ENCODE assay signal across 26 cellular contexts in the genomic region with DNA sequence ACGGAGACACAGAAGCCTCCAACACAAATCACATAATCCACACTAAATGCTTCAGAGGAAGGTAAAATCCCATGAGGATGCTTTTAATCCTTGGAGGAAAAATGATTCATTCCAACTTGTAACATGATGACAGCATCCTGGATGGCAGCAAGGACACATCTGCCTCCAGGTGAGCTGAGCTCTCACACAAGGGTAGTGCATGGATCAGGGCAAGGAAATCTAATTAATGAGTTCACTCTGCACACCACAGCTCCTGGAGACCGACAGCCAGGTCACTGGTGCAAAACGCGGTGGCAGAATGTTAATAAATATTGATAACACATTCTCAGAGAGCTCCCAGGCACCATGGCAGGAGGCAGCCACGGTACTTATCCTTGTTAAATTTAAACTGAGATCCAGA. TPM values are rescaled to one million over a fixed set of nuclear protein-coding genes. Genes with fewer than 3 reads are reported as not detected.
DNase-seq lines count a peak whose midpoint lies in the region; ATAC-seq and TF ChIP-seq lines count a peak whose summit lies in the region.
"Had no signal": no experiment of that assay in that cellular context is flagged by ENCODE, and none has a peak within 500 bp of the region (broad histone marks: within the 10 kb centered on the region; RNA-seq: fewer than 3 reads in every experiment).

No MANE protein-coding gene starts in this region.

- H3K4me1 Mint-ChIP-seq in CD4-positive, alpha-beta T cell (ENCODE audit: low read depth), result peaks cover 38% of the 10 kb centered on the region
- peaks cover 22 to 31% of the 10 kb centered on the region in 2 experiments for H3K4me1 Mint-ChIP-seq in H9
- peaks cover 23% of the 10 kb centered on the region for H3K4me1 Mint-ChIP-seq in T-helper 17 cell
- peaks cover 19% of the 10 kb centered on the region for H3K4me1 Mint-ChIP-seq in mesothelial cell of epicardium

- H3K36me3 Mint-ChIP-seq in CD4-positive, alpha-beta T cell (ENCODE audit: low read depth), result peaks cover 79% of the 10 kb centered on the region
- H3K36me3 Mint-ChIP-seq in H9 (ENCODE audit: insufficient read depth in 1 of 3, low read depth in 3 of 3) (peaks cover 5 to 33% (median 28%) of the 10 kb centered on the region in 3 experiments; a peak in 6 of 7 replicates), T-helper 17 cell (ENCODE audit: low read depth) (peaks cover 2% of the 10 kb centered on the region), mesothelial cell of epicardium (peaks cover 7% of the 10 kb centered on the region)

- no CpG with 5 or more reads among the region's 5 CpGs for WGBS in H9 (ENCODE audit: extremely low coverage, insufficient read length, low lambda C conversion rate)

- no peak for ATAC-seq in CD4-positive, alpha-beta T cell (ENCODE audit: poor library complexity)
- no peak for ATAC-seq in T-helper 17 cell
- ATAC-seq: activated CD8-positive, alpha-beta memory T cell treated with anti-CD3 and anti-CD28 coated beads, Interleukin-2, amount 10 ng/mL, durations not matched to agents 7 days and 5 days; HepG2; pancreas; stimulated activated naive CD8-positive, alpha-beta T cell treated with anti-CD3 and anti-CD28 coated beads, Interleukin-15, Interleukin-2, amounts not matched to agents 100 U/mL and 50 U/mL, for 24 hours had no signal

- H2BK12ac ChIP-seq in H9 (ENCODE audit: insufficient read length, low read depth, low read length), result no peak overlapping the region

- H4K91ac ChIP-seq in H9 (ENCODE audit: insufficient read length, low read depth, low read length), result no peak overlapping the region

- DNase-seq in CD4-positive, alpha-beta T cell, result no peak
- DNase-seq in H9 (no peak), T-helper 17 cell (no peak), mesothelial cell of epicardium (ENCODE audit: low spot score in 2 of 2, unreplicated experiment in 2 of 2) (no peak), GDM1 (lab: John Stamatoyannopoulos, UW) (no peak)
- no peak for DNase-seq in activated CD8-positive, alpha-beta memory T cell treated with anti-CD3 and anti-CD28 coated beads, Interleukin-2, amount 50 U/mL, for 48 hours
- DNase-seq in stimulated activated CD4-positive, alpha-beta T cell treated with anti-CD3 and anti-CD28 coated beads, Interleukin-1b, Interleukin-23, amount 100 ng/mL, for 48 hours, result no peak
- DNase-seq: activated CD4-positive, alpha-beta T cell treated with anti-CD3 and anti-CD28 coated beads, Interleukin-2, amount 50 U/mL, for 4 hours; activated CD8-positive, alpha-beta memory T cell treated with anti-CD3 and anti-CD28 coated beads, Interleukin-2, amount 10 ng/mL, durations not matched to agents 7 days and 5 days; activated naive CD4-positive, alpha-beta T cell treated with anti-CD3 and anti-CD28 coated beads, Interleukin-2, amount 50 U/mL, for 16 hours; brain microvascular endothelial cell; DMS53; HCEC 1CT; immature natural killer cell; Karpas-422; NCI-H2029; NCI-H345; NCI-H774; pancreas; stimulated activated naive CD8-positive, alpha-beta T cell treated with anti-CD3 and anti-CD28 coated beads, Interleukin-15, Interleukin-2, amounts not matched to agents 100 U/mL and 50 U/mL, for 24 hours; uterus had no signal

- no peak overlapping the region for H2BK120ac ChIP-seq in H9 (ENCODE audit: low read depth, low read length, poor library complexity, severe bottlenecking)

- peaks cover 2% of the 10 kb centered on the region for H4K20me1 ChIP-seq in H9 (ENCODE audit: control insufficient read depth, insufficient read depth, insufficient read length)

- H3K4ac ChIP-seq in H9 (ENCODE audit: low read depth, low read length), result no peak overlapping the region

- H3K27ac Mint-ChIP-seq in CD4-positive, alpha-beta T cell, result peak overlapping the region; percentile 69
- H3K27ac Mint-ChIP-seq in H9, result peak overlapping the region in 2 of 3 experiments; percentile 18 to 55; a peak in 2 of 7 replicates
- H3K27ac Mint-ChIP-seq in T-helper 17 cell, result peak overlapping the region; percentile 77
- H3K27ac Mint-ChIP-seq in mesothelial cell of epicardium, result peak overlapping the region; percentile 74
- H3K27ac Mint-ChIP-seq: activated CD8-positive, alpha-beta memory T cell treated with anti-CD3 and anti-CD28 coated beads, Interleukin-2, amount 10 ng/mL, durations not matched to agents 7 days and 5 days; memory B cell; neural progenitor cell had no signal

- H2AK5ac ChIP-seq in H9 (ENCODE audit: insufficient read length, low read length), result no peak overlapping the region

- H2AFZ ChIP-seq in H9 (ENCODE audit: low read length), result no peak overlapping the region
- H2AFZ ChIP-seq: neural progenitor cell had no signal

- H3K23ac ChIP-seq in H9 (ENCODE audit: insufficient read length, low read depth, low read length), result no peak overlapping the region

- no peak overlapping the region for H2BK15ac ChIP-seq in H9 (ENCODE audit: low read depth, low read length)

- H3K18ac ChIP-seq in H9 (ENCODE audit: insufficient read length, low read depth, low read length), result no peak overlapping the region

- TF ChIP-seq CTCF in CD4-positive, alpha-beta T cell (IDR thresholded peaks at IDR 0.05), result no peak
- TF ChIP-seq CTCF in H9 (conservative IDR thresholded peaks at IDR 0.05), result no peak
- TF ChIP-seq CTCF in mesothelial cell of epicardium (IDR thresholded peaks at IDR 0.05; ENCODE audit: unreplicated experiment), result no peak

- H3K23me2 ChIP-seq in H9 (ENCODE audit: insufficient read length, low read depth, low read length, poor library complexity, severe bottlenecking), result no peaks in the 10 kb centered on the region

- no peak overlapping the region for H3K56ac ChIP-seq in H9 (ENCODE audit: insufficient read length, low read depth, low read length)

- no peaks in the 10 kb centered on the region for H3K27me3 Mint-ChIP-seq in CD4-positive, alpha-beta T cell
- no peaks in the 10 kb centered on the region for H3K27me3 Mint-ChIP-seq in H9 (ENCODE audit: low read depth)
- no peaks in the 10 kb centered on the region for H3K27me3 Mint-ChIP-seq in T-helper 17 cell
- H3K27me3 Mint-ChIP-seq in mesothelial cell of epicardium (ENCODE audit: low read depth), result no peaks in the 10 kb centered on the region
- H3K27me3 Mint-ChIP-seq: activated CD8-positive, alpha-beta memory T cell treated with anti-CD3 and anti-CD28 coated beads, Interleukin-2, amount 10 ng/mL, durations not matched to agents 7 days and 5 days; memory B cell had no signal

- H3K4me3 Mint-ChIP-seq in CD4-positive, alpha-beta T cell, result no peak overlapping the region
- H3K4me3 Mint-ChIP-seq in H9 (no peak overlapping the region), T-helper 17 cell (no peak overlapping the region), mesothelial cell of epicardium (no peak overlapping the region)
- H3K4me3 Mint-ChIP-seq: activated CD8-positive, alpha-beta memory T cell treated with anti-CD3 and anti-CD28 coated beads, Interleukin-2, amount 10 ng/mL, durations not matched to agents 7 days and 5 days; immature natural killer cell; memory B cell; neural progenitor cell had no signal

- H3K79me1 ChIP-seq in H9 (ENCODE audit: insufficient read depth, low read depth, low read length, poor library complexity, severe bottlenecking), result peaks cover 5% of the 10 kb centered on the region

- H3K4me2 ChIP-seq in H9 (ENCODE audit: insufficient read depth, insufficient read length, low read length), result no peak overlapping the region
- H3K4me2 ChIP-seq: neural progenitor cell had no signal

- 0 out of 2 replicates have a peak, but pooled peaks cover 1% of the 10 kb centered on the region for H3K79me2 ChIP-seq in H9 (ENCODE audit: insufficient read depth, low read length)

- H3K27me3 ChIP-seq in CD4-positive, alpha-beta T cell (ENCODE audit: control insufficient read depth, insufficient read depth, low read length), result no peaks in the 10 kb centered on the region
- no peaks in the 10 kb centered on the region for H3K27me3 ChIP-seq in H9 (ENCODE audit: insufficient read depth, low read length)
- H3K27me3 ChIP-seq: brain microvascular endothelial cell, neural progenitor cell, pancreas, uterus had no signal

- H3K9ac ChIP-seq in H9 (ENCODE audit: extremely low read depth, insufficient read length, low read length), result no peak overlapping the region
- H3K9ac ChIP-seq: neural progenitor cell had no signal

- no peaks in the 10 kb centered on the region for H3K4me1 ChIP-seq in H9 (ENCODE audit: insufficient read depth, low read length)
- H3K4me1 ChIP-seq: neural progenitor cell, pancreas had no signal

- no peak overlapping the region for H2BK5ac ChIP-seq in H9 (ENCODE audit: insufficient read length, low read length)

- CTCF ChIA-PET in CD4-positive, alpha-beta T cell (lab: Charles Lee), result no interaction called here

- no peaks in the 10 kb centered on the region for H3K9me3 ChIP-seq in CD4-positive, alpha-beta T cell (ENCODE audit: control insufficient read depth, low read length)
- H3K9me3 ChIP-seq in H9 (ENCODE audit: control insufficient read depth, low read depth, low read length), result no peaks in the 10 kb centered on the region
- H3K9me3 ChIP-seq in T-helper 17 cell (ENCODE audit: control insufficient read depth, low read length, poor library complexity, severe bottlenecking), result no peaks in the 10 kb centered on the region
- H3K9me3 ChIP-seq: pancreas, thoracic aorta, uterus had no signal

- no peak overlapping the region for H2BK20ac ChIP-seq in H9 (ENCODE audit: low read depth, low read length, poor library complexity, severe bottlenecking)

- no peak overlapping the region for H4K8ac ChIP-seq in H9 (replicated peaks; ENCODE audit: insufficient read length, low read depth, low read length)

- no peak overlapping the region for H3K27ac ChIP-seq in CD4-positive, alpha-beta T cell (ENCODE audit: low read depth, low read length)
- no peak overlapping the region for H3K27ac ChIP-seq in H9 (ENCODE audit: insufficient read length, low read depth, low read length)
- H3K27ac ChIP-seq: brain microvascular endothelial cell, neural progenitor cell, pancreas, thoracic aorta, uterus had no signal

- intact Hi-C loops in CD4-positive, alpha-beta T cell (cut with DNase I, micrococcal nuclease), result no loop called here

- H3K9me3 Mint-ChIP-seq in CD4-positive, alpha-beta T cell, result no peaks in the 10 kb centered on the region
- no peaks in the 10 kb centered on the region for H3K9me3 Mint-ChIP-seq in H9
- H3K9me3 Mint-ChIP-seq in mesothelial cell of epicardium, result no peaks in the 10 kb centered on the region
- H3K9me3 Mint-ChIP-seq: immature natural killer cell, memory B cell, neural progenitor cell had no signal

- no peak overlapping the region for H3K14ac ChIP-seq in H9 (ENCODE audit: insufficient read depth, low read length)

- H3T11ph ChIP-seq in H9 (ENCODE audit: low read length), result no peak overlapping the region

- POLR2A ChIA-PET in CD4-positive, alpha-beta T cell (lab: Charles Lee), result no interaction called here

- no peak overlapping the region for H4K5ac ChIP-seq in H9 (ENCODE audit: insufficient read length, low read depth, low read length)

RNA-seq across cellular contexts. Expression of a gene that starts 40.3 kb away (rescaled TPM):
- total RNA-seq in CD4-positive, alpha-beta T cell, result 1 to 10 TPM; 7.4 to 7.5 TPM
- 2.0 and 2.3 TPM in 2 replicates for total RNA-seq in H9 (2021)
- total RNA-seq in T-helper 17 cell, result 1 to 10 TPM; 5.9 to 9.6 TPM
- total RNA-seq in mesothelial cell of epicardium, result 6.3 to 7.2 TPM (median 6.4 TPM) in 3 replicates
- total RNA-seq: RPMI7951, thoracic aorta had no signal
